In genomic region chr12:124493809-124494750, GRCh38 we compare ENCODE assay signal across 9 cellular contexts.
A peak's percentile ranks its signal among the peaks of the same experiment; 100 is the strongest.
DNase-seq lines count a peak whose midpoint lies in the region; ATAC-seq and TF ChIP-seq lines count a peak whose summit lies in the region.
"Had no signal": no experiment of that assay in that cellular context is flagged by ENCODE, and none has a peak within 500 bp of the region (broad histone marks: within the 10 kb centered on the region; RNA-seq: fewer than 3 reads in every experiment).

No MANE protein-coding gene starts in this region.

- TF ChIP-seq POLR2A in NB4 (IDR thresholded peaks at IDR 0.05; ENCODE audit: extremely low read depth, insufficient read length) (no peak), gastrocnemius medialis (IDR thresholded peaks at IDR 0.05) (no peak)

- H3K4me3 Mint-ChIP-seq in effector memory CD8-positive, alpha-beta T cell: peak overlapping the region; percentile 36 to 50

- peaks cover 1% of the 10 kb centered on the region for H3K36me3 Mint-ChIP-seq in effector memory CD8-positive, alpha-beta T cell (ENCODE audit: insufficient read depth)

- ATAC-seq in GM21717 (IDR thresholded peaks at IDR 0.05; ENCODE audit: unreplicated experiment) (peak; percentile 88), gastrocnemius medialis (no peak)
- ATAC-seq in effector memory CD8-positive, alpha-beta T cell (replicated peaks): peak; percentile 45

- peak overlapping the region; percentile 82 to 94 for H3K27ac Mint-ChIP-seq in effector memory CD8-positive, alpha-beta T cell

- H3K36me3 ChIP-seq in tibial artery: peaks cover 5 to 48% (median 15%) of the 10 kb centered on the region in 3 donors
- H3K36me3 ChIP-seq in osteoblast (ENCODE audit: insufficient read depth, low read length): peaks cover 22% of the 10 kb centered on the region
- H3K36me3 ChIP-seq in gastrocnemius medialis: peaks cover 0 to 12% of the 10 kb centered on the region in 2 donors

- no peak overlapping the region for H3K4me2 ChIP-seq in osteoblast (ENCODE audit: insufficient read depth, low read length)

- peaks cover 83% of the 10 kb centered on the region for H3K79me2 ChIP-seq in osteoblast (ENCODE audit: insufficient read depth, low read length)

- H3K4me3 ChIP-seq in NB4 (ENCODE audit: low read depth, low read length): no peak overlapping the region
- H3K4me3 ChIP-seq in tibial artery: no peak overlapping the region
- no peak overlapping the region for H3K4me3 ChIP-seq in osteoblast (ENCODE audit: insufficient read depth, low read length)
- no peak overlapping the region for H3K4me3 ChIP-seq in gastrocnemius medialis

- DNase-seq in GM13977 (ENCODE audit: low spot score) (peak; percentile 97), NB4 (ENCODE audit: low read depth) (peak; percentile 58), tibial artery (no peak), AML-193 (lab: John Stamatoyannopoulos, UW) (no peak), osteoblast (ENCODE audit: insufficient read length, low spot score, missing footprints) (no peak), gastrocnemius medialis (no peak)
- DNase-seq in effector memory CD8-positive, alpha-beta T cell: no peak

- H3K9me3 Mint-ChIP-seq in effector memory CD8-positive, alpha-beta T cell: no peaks in the 10 kb centered on the region

- H3K27me3 Mint-ChIP-seq in effector memory CD8-positive, alpha-beta T cell: no peaks in the 10 kb centered on the region

- H2AFZ ChIP-seq in osteoblast (ENCODE audit: low read length): no peak overlapping the region

- intact Hi-C loops in tibial artery (cut with DNase I; ENCODE audit: low total_unique reads) (no loop called here), gastrocnemius medialis (cut with DNase I; ENCODE audit: low total_unique reads) (no loop called here)

- H3K9me3 ChIP-seq in tibial artery (no peaks in the 10 kb centered on the region), osteoblast (ENCODE audit: low read depth, low read length) (no peaks in the 10 kb centered on the region), gastrocnemius medialis (no peaks in the 10 kb centered on the region)

- TF ChIP-seq CTCF in GM13977 (IDR thresholded peaks at IDR 0.05; ENCODE audit: extremely low read depth, insufficient read depth, missing control alignments) (no peak), NB4 (IDR thresholded peaks at IDR 0.05; ENCODE audit: low read depth, low read length) (no peak), tibial artery (IDR thresholded peaks at IDR 0.05) (no peak), osteoblast (IDR thresholded peaks at IDR 0.05; ENCODE audit: extremely low read depth, low read depth, low read length) (no peak), gastrocnemius medialis (IDR thresholded peaks at IDR 0.05 in 4 of 5, conservative IDR thresholded peaks at IDR 0.05 in 1 of 5) (no peak)

- H3K27ac ChIP-seq in tibial artery: no peak overlapping the region
- H3K27ac ChIP-seq in osteoblast (ENCODE audit: low read depth, low read length): no peak overlapping the region
- H3K27ac ChIP-seq in gastrocnemius medialis: peak overlapping the region in 2 of 4 donors; percentile 8 to 9
- H3K27ac ChIP-seq: HL-60 had no signal

- H3K4me1 Mint-ChIP-seq in effector memory CD8-positive, alpha-beta T cell (ENCODE audit: low read depth in 2 of 2): peaks cover 37 to 45% of the 10 kb centered on the region in 2 donors

- in situ Hi-C loops in GM13977 (cut with MboI; ENCODE audit: low pct_unique_long_range_greater_than_20kb, low sequenced_read_pairs, unreplicated experiment) (no loop called here), gastrocnemius medialis (cut with MboI; ENCODE audit: low sequenced_read_pairs in 4 of 4) (no loop called here)

- H4K20me1 ChIP-seq in osteoblast (ENCODE audit: insufficient read depth, low read length): peaks cover 89% of the 10 kb centered on the region

- H3K27me3 ChIP-seq in tibial artery (no peaks in the 10 kb centered on the region), osteoblast (ENCODE audit: insufficient read depth, low read length) (no peaks in the 10 kb centered on the region), gastrocnemius medialis (no peaks in the 10 kb centered on the region)

- peaks cover 0 to 62% (median 38%) of the 10 kb centered on the region in 4 donors for H3K4me1 ChIP-seq in tibial artery
- H3K4me1 ChIP-seq in osteoblast (ENCODE audit: insufficient read depth, low read length): peaks cover 24% of the 10 kb centered on the region
- peaks cover 35 to 51% of the 10 kb centered on the region in 2 donors for H3K4me1 ChIP-seq in gastrocnemius medialis

Comparison
In these comparisons a context has a peak if more than half of its experiments do, and no peak if none do; other contexts are left out.
1. DNase-seq: peak in GM13977 (single experiment) and NB4 (single experiment); none in effector memory CD8-positive, alpha-beta T cell (0 of 3), tibial artery (0 of 2), AML-193 (0 of 2), osteoblast (single experiment) and gastrocnemius medialis (0 of 2).
2. ATAC-seq: peak in GM21717 (single experiment) and effector memory CD8-positive, alpha-beta T cell (single experiment); none in gastrocnemius medialis (0 of 2).